14 cellular contexts compared by ENCODE assay signal in genomic region chr14:51554953-51555352, GRCh38.
DNase-seq lines count a peak whose midpoint lies in the region; ATAC-seq, FAIRE-seq and TF ChIP-seq lines count a peak whose summit lies in the region.
"Had no signal": no experiment of that assay in that cellular context is flagged by ENCODE, and none has a peak within 500 bp of the region (broad histone marks: within the 10 kb centered on the region; RNA-seq: fewer than 3 reads in every experiment).

No MANE protein-coding gene starts in this region.

- H3K9me3 ChIP-seq in breast epithelium (no peaks in the 10 kb centered on the region), Panc1 (ENCODE audit: control insufficient read depth, insufficient read depth, low read depth, low read length) (no peaks in the 10 kb centered on the region)
- H3K9me3 ChIP-seq: BLaER1 treated with 17β-estradiol and CSF1 and Interleukin-3, amounts not matched to agents 10 nM and 100 nM; stomach had no signal

- H3K27me3 ChIP-seq in breast epithelium (no peaks in the 10 kb centered on the region), Panc1 (ENCODE audit: control insufficient read depth, insufficient read depth, low read length) (no peaks in the 10 kb centered on the region)
- H3K27me3 ChIP-seq: BLaER1 treated with 17β-estradiol and CSF1 and Interleukin-3, amounts not matched to agents 10 nM and 100 nM; stomach had no signal

- H3K4me3 Mint-ChIP-seq in MCF 10A (ENCODE audit: unreplicated experiment) = no peak overlapping the region
- H3K4me3 Mint-ChIP-seq: brain; naive thymus-derived CD8-positive, alpha-beta T cell had no signal

- no peak overlapping the region for H3K4me3 ChIP-seq in breast epithelium
- H3K4me3 ChIP-seq in Panc1 (ENCODE audit: low read depth in 2 of 2, low read length in 2 of 2) = no peak overlapping the region
- H3K4me3 ChIP-seq: BLaER1 treated with 17β-estradiol and CSF1 and Interleukin-3, amounts not matched to agents 10 nM and 100 nM; stomach had no signal

- no peaks in the 10 kb centered on the region for H3K27me3 Mint-ChIP-seq in MCF 10A (ENCODE audit: insufficient read depth, unreplicated experiment)
- H3K27me3 Mint-ChIP-seq: brain had no signal

- peaks cover 30% of the 10 kb centered on the region for H3K4me1 Mint-ChIP-seq in MCF 10A (ENCODE audit: insufficient read depth, unreplicated experiment)
- H3K4me1 Mint-ChIP-seq: brain; naive thymus-derived CD8-positive, alpha-beta T cell had no signal

- no peak for TF ChIP-seq POLR2A in breast epithelium (IDR thresholded peaks at IDR 0.05)

- H3K27ac ChIP-seq in breast epithelium = no peak overlapping the region
- peak overlapping the region; percentile 51; the same call in 1 of the 2 replicates for H3K27ac ChIP-seq in Panc1 (ENCODE audit: low read length)
- H3K27ac ChIP-seq: BLaER1 treated with 17β-estradiol and CSF1 and Interleukin-3, amounts not matched to agents 10 nM and 100 nM; stomach had no signal

- H3K27ac Mint-ChIP-seq in MCF 10A (ENCODE audit: low read depth, unreplicated experiment) = no peak overlapping the region
- H3K27ac Mint-ChIP-seq: brain; naive thymus-derived CD8-positive, alpha-beta T cell had no signal

- POLR2A ChIA-PET in MCF 10A (lab: Yijun Ruan, JAX) = no interaction called here
- POLR2A ChIA-PET in Panc1 (lab: Charles Lee) = no interaction called here

- no peaks in the 10 kb centered on the region for H3K36me3 Mint-ChIP-seq in MCF 10A (ENCODE audit: insufficient read depth, unreplicated experiment)
- H3K36me3 Mint-ChIP-seq: brain; naive thymus-derived CD8-positive, alpha-beta T cell had no signal

- peak; percentile 28 for DNase-seq in MCF 10A (ENCODE audit: unreplicated experiment)
- no peak for DNase-seq in breast epithelium (ENCODE audit: low spot score in 2 of 2)
- DNase-seq in Panc1 (ENCODE audit: low read depth, low spot score) = no peak
- DNase-seq in fibroblast of gingiva (ENCODE audit: low read depth) = peak; percentile 43
- peak; percentile 56 for DNase-seq in urothelium cell line (ENCODE audit: low spot score)
- no peak for DNase-seq in activated CD4-positive, alpha-beta T cell treated with anti-CD3 and anti-CD28 coated beads for 4 hours
- DNase-seq in posterior cingulate gyrus = no peak
- DNase-seq: NCI-H146, stomach had no signal

- TSS peak; percentile 21 for BruUV-seq in MCF 10A (replicated peaks; lab: Mats Ljungman, UMichigan)
- no TSS peak for BruUV-seq in Panc1 (replicated peaks; lab: Mats Ljungman, UMichigan)

- no peak for ATAC-seq in Panc1
- no peak for ATAC-seq in HG03045 (IDR thresholded peaks at IDR 0.05; ENCODE audit: unreplicated experiment)
- ATAC-seq: Right ventricle myocardium inferior had no signal

- TF ChIP-seq CTCF in MCF 10A (IDR thresholded peaks at IDR 0.05; ENCODE audit: unreplicated experiment) (no peak), breast epithelium (IDR thresholded peaks at IDR 0.05) (no peak), Panc1 (IDR thresholded peaks at IDR 0.05) (peak; percentile 20; the same call in 1 of the 2 replicates)

- H3K36me3 ChIP-seq in breast epithelium = no peaks in the 10 kb centered on the region
- no peaks in the 10 kb centered on the region for H3K36me3 ChIP-seq in Panc1 (ENCODE audit: control insufficient read depth, insufficient read depth, low read length)
- H3K36me3 ChIP-seq: BLaER1 treated with 17β-estradiol and CSF1 and Interleukin-3, amounts not matched to agents 10 nM and 100 nM; stomach had no signal

- intact Hi-C loops in MCF 10A (cut with micrococcal nuclease) = no loop called here
- intact Hi-C loops in breast epithelium (cut with DNase I; ENCODE audit: low total_unique reads) = no loop called here
- intact Hi-C loops in Panc1 (cut with micrococcal nuclease; ENCODE audit: unreplicated experiment) = no loop called here
- intact Hi-C loops in posterior cingulate gyrus (cut with DNase I) = no loop called here

- in situ Hi-C loops in Panc1 (cut with HindIII; ENCODE audit: low pct_unique_long_range_greater_than_20kb, low sequenced_read_pairs) = no loop called here

- CTCF ChIA-PET in MCF 10A (lab: Yijun Ruan, JAX) = no interaction called here
- CTCF ChIA-PET in Panc1 (lab: Charles Lee) = no interaction called here

- FAIRE-seq in urothelium cell line (lab: Jason Lieb, UNC) = peak; percentile 68

- no peaks in the 10 kb centered on the region for H3K9me3 Mint-ChIP-seq in MCF 10A (ENCODE audit: unreplicated experiment)
- H3K9me3 Mint-ChIP-seq: naive thymus-derived CD8-positive, alpha-beta T cell had no signal

- H3K4me1 ChIP-seq in breast epithelium = peaks cover 0 to 3% of the 10 kb centered on the region in 2 donors
- no peaks in the 10 kb centered on the region; the same call in 1 of the 2 replicates for H3K4me1 ChIP-seq in Panc1 (ENCODE audit: control insufficient read depth, insufficient read depth, low read length)
- H3K4me1 ChIP-seq: BLaER1 treated with 17β-estradiol and CSF1 and Interleukin-3, amounts not matched to agents 10 nM and 100 nM; stomach had no signal

Comparison
In these comparisons a context has a peak if more than half of its experiments do, and no peak if none do; other contexts are left out.
1. DNase-seq: peak in MCF 10A (single experiment), fibroblast of gingiva (single experiment) and urothelium cell line (single experiment); none in breast epithelium (0 of 2), Panc1 (single experiment), activated CD4-positive, alpha-beta T cell treated with anti-CD3 and anti-CD28 coated beads for 4 hours (0 of 2) and posterior cingulate gyrus (0 of 10).